ENCODE assay signal across 12 cellular contexts in the genomic region with DNA sequence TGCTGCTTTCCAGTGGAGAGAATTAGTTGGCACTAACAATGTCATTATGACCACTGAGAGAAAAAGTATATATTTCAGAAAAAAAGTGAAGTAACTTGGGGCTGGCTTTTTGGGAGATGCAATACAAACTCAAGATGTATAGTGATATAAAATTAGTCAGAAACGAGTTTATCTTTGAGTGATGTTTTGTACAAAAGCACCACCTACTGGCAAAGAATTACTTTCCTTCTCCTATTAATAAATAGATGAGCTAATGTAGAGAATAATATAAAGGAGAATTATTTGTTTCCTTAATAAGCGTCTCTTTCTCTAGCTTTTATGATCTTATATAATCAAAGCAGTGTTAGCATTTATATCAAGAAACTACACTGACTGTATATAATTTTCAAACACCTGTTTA.
A peak's percentile ranks its signal among the peaks of the same experiment; 100 is the strongest.
DNase-seq lines count a peak whose midpoint lies in the region; ATAC-seq and TF ChIP-seq lines count a peak whose summit lies in the region.
"Had no signal": no experiment of that assay in that cellular context is flagged by ENCODE, and none has a peak within 500 bp of the region (broad histone marks: within the 10 kb centered on the region; RNA-seq: fewer than 3 reads in every experiment).

No MANE protein-coding gene starts in this region.

- H3K27ac ChIP-seq in osteoblast (ENCODE audit: low read depth, low read length), result no peak overlapping the region
- H3K27ac ChIP-seq: skin epidermis had no signal

- no peak overlapping the region for H3K4me3 ChIP-seq in choroid plexus epithelial cell (ENCODE audit: low read depth, low read length)
- no peak overlapping the region for H3K4me3 ChIP-seq in osteoblast (ENCODE audit: insufficient read depth, low read length)
- H3K4me3 ChIP-seq: skin epidermis had no signal

- ATAC-seq in left colon (no peak), GM18909 (IDR thresholded peaks at IDR 0.05; ENCODE audit: poor library complexity, unreplicated experiment) (no peak)
- ATAC-seq: stimulated activated naive CD8-positive, alpha-beta T cell treated with anti-CD3 and anti-CD28 coated beads, Interleukin-15, Interleukin-2, amounts not matched to agents 100 U/mL and 50 U/mL, for 24 hours had no signal

- TF ChIP-seq CTCF in choroid plexus epithelial cell (conservative IDR thresholded peaks at IDR 0.05; ENCODE audit: low read depth, low read length), result peak; percentile 50
- peak; percentile 22 for TF ChIP-seq CTCF in osteoblast (IDR thresholded peaks at IDR 0.05; ENCODE audit: extremely low read depth, low read depth, low read length)

- H3K4me1 ChIP-seq in osteoblast (ENCODE audit: insufficient read depth, low read length), result no peaks in the 10 kb centered on the region

- no peak overlapping the region for H3K4me2 ChIP-seq in osteoblast (ENCODE audit: insufficient read depth, low read length)

- H3K27me3 ChIP-seq in osteoblast (ENCODE audit: insufficient read depth, low read length), result no peaks in the 10 kb centered on the region

- H4K20me1 ChIP-seq in osteoblast (ENCODE audit: insufficient read depth, low read length), result no peaks in the 10 kb centered on the region

- peak; percentile 66 for DNase-seq in DMS 273 (lab: John Stamatoyannopoulos, UW; ENCODE audit: unreplicated experiment)
- DNase-seq in DMS 273 treated with DMSO at 0.1 percent for 48 hours (lab: John Stamatoyannopoulos, UW), result no peak
- DNase-seq in NAMALWA (ENCODE audit: low spot score), result peak; percentile 42
- peak; percentile 57 for DNase-seq in choroid plexus epithelial cell (ENCODE audit: low read depth)
- no peak for DNase-seq in osteoblast (ENCODE audit: insufficient read length, low spot score, missing footprints)
- DNase-seq in left colon, result no peak
- DNase-seq in NCI-H187 (lab: John Stamatoyannopoulos, UW), result no peak
- DNase-seq: activated CD4-positive, alpha-beta memory T cell treated with anti-CD3 and anti-CD28 coated beads, Interleukin-2, amount 10 ng/mL, durations not matched to agents 7 days and 5 days; immature natural killer cell; stimulated activated naive CD8-positive, alpha-beta T cell treated with anti-CD3 and anti-CD28 coated beads, Interleukin-15, Interleukin-2, amounts not matched to agents 100 U/mL and 50 U/mL, for 24 hours had no signal

- H3K36me3 ChIP-seq in osteoblast (ENCODE audit: insufficient read depth, low read length), result no peaks in the 10 kb centered on the region

- H3K79me2 ChIP-seq in osteoblast (ENCODE audit: insufficient read depth, low read length), result no peaks in the 10 kb centered on the region

- intact Hi-C loops in left colon (cut with DNase I, micrococcal nuclease), result no loop called here

- no peak overlapping the region for H2AFZ ChIP-seq in osteoblast (ENCODE audit: low read length)

- no peaks in the 10 kb centered on the region for H3K9me3 ChIP-seq in osteoblast (ENCODE audit: low read depth, low read length)

Comparison
In these comparisons a context has a peak if more than half of its experiments do, and no peak if none do; other contexts are left out.
1. DNase-seq: peak in DMS 273 (single experiment), NAMALWA (single experiment) and choroid plexus epithelial cell (single experiment); none in DMS 273 treated with DMSO at 0.1 percent for 48 hours (single experiment), osteoblast (single experiment), left colon (0 of 2) and NCI-H187 (0 of 2).